In the genomic region with DNA sequence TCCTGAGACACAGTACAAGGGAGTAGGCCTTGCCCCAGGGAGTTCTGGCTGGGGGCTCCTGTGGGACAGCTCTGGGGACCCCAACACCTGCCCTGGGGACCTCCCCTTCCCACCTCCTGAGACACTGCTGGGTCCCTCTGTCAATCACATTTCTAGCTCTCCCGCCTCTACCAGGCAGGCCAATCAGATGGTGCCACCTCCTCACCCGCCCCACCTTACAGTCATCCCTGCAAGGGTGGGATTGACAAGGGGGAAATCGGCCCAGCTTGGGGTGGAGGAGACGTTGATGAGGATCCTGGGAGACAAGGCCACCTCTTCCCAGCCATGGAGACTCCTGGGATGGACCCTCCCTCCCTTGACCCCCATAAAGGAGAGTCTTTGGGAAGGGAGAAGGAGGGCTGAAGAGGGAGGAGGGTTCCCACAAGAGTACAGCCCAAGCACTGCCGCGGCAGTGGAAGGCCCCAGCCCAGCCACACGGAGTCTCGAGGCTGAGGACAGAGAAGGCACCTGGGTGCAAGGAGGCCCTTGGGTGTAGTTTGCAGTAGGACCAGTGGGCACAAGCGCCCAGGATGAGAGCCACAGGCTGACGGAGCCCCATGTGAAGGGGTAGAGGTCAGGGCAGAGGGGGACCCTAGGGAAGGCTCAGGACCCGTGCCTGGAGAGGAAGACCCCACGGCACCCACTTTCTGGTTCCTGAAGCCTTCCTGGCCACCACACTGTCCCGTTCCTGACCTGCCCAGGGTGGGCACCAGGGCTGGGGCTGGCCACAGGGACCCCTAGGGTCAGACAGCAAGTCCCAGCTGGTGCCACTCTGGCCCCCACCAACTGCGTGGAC, we compare ENCODE assay signal across 9 cellular contexts.
DNase-seq lines count a peak whose midpoint lies in the region; ATAC-seq, FAIRE-seq and TF ChIP-seq lines count a peak whose summit lies in the region.
"Had no signal": no experiment of that assay in that cellular context is flagged by ENCODE, and none has a peak within 500 bp of the region (broad histone marks: within the 10 kb centered on the region; RNA-seq: fewer than 3 reads in every experiment).

No MANE protein-coding gene starts in this region.

- no peak for TF ChIP-seq RAD21 in HCT116 (IDR thresholded peaks at IDR 0.05; ENCODE audit: low read depth)

- no peak for FAIRE-seq in astrocyte (lab: Jason Lieb, UNC)

- H3K4me1 Mint-ChIP-seq in astrocyte (ENCODE audit: low read depth, unreplicated experiment): peaks cover 12% of the 10 kb centered on the region
- H3K4me1 Mint-ChIP-seq in activated naive CD8-positive, alpha-beta T cell treated with anti-CD3 and anti-CD28 coated beads for 36 hours: no peaks in the 10 kb centered on the region

- no peak overlapping the region for H3K4me3 Mint-ChIP-seq in astrocyte (ENCODE audit: unreplicated experiment)
- no peak overlapping the region for H3K4me3 Mint-ChIP-seq in activated naive CD8-positive, alpha-beta T cell treated with anti-CD3 and anti-CD28 coated beads for 36 hours

- H3K36me3 ChIP-seq in HCT116 (ENCODE audit: control insufficient read depth in 1 of 2, insufficient read depth in 2 of 2, low read length in 2 of 2): no peaks in the 10 kb centered on the region
- no peaks in the 10 kb centered on the region for H3K36me3 ChIP-seq in astrocyte (ENCODE audit: insufficient read depth, low read length)
- H3K36me3 ChIP-seq in smooth muscle cell (ENCODE audit: low read depth): no peaks in the 10 kb centered on the region

- POLR2A ChIA-PET in HCT116 (lab: Charles Lee): no interaction called here

- ATAC-seq in HCT116 (peak; percentile 2), GM18861 (IDR thresholded peaks at IDR 0.05; ENCODE audit: unreplicated experiment) (no peak), HG03108 (IDR thresholded peaks at IDR 0.05; ENCODE audit: unreplicated experiment) (no peak)

- TF ChIP-seq POLR2A in HCT116 (IDR thresholded peaks at IDR 0.05; ENCODE audit: borderline replicate concordance, extremely low read depth, insufficient read depth, insufficient read length) (no peak), lower leg skin (IDR thresholded peaks at IDR 0.05) (no peak)

- H4K20me1 ChIP-seq in HCT116 (ENCODE audit: insufficient read depth) (no peaks in the 10 kb centered on the region), astrocyte (ENCODE audit: insufficient read depth, low read length) (no peaks in the 10 kb centered on the region), smooth muscle cell (ENCODE audit: low read depth) (no peaks in the 10 kb centered on the region)

- H3K79me2 ChIP-seq in HCT116 (ENCODE audit: insufficient read depth, low read length) (no peaks in the 10 kb centered on the region), astrocyte (ENCODE audit: insufficient read depth, low read length) (no peaks in the 10 kb centered on the region), smooth muscle cell (ENCODE audit: low read depth) (no peaks in the 10 kb centered on the region)

- RAD21 ChIA-PET in HCT116 (lab: Charles Lee; ENCODE audit: low non-redundant PET in 1 of 2, low total read pairs in 2 of 2, uncharacterized antibody in 2 of 2, unreplicated experiment in 2 of 2): no interaction called here

- peaks cover 6% of the 10 kb centered on the region for H3K9me3 Mint-ChIP-seq in astrocyte (ENCODE audit: unreplicated experiment)
- no peaks in the 10 kb centered on the region for H3K9me3 Mint-ChIP-seq in activated naive CD8-positive, alpha-beta T cell treated with anti-CD3 and anti-CD28 coated beads for 36 hours
- H3K9me3 Mint-ChIP-seq: activated naive CD4-positive, alpha-beta T cell treated with anti-CD3 and anti-CD28 coated beads, Interleukin-2, amount 50 U/mL, for 72 hours had no signal

- H3K4me2 ChIP-seq in HCT116 (ENCODE audit: low read length) (peak overlapping the region; percentile 98), astrocyte (ENCODE audit: low read length) (peak overlapping the region; percentile 81), smooth muscle cell (peak overlapping the region; percentile 84)

- H3K27me3 Mint-ChIP-seq in astrocyte (ENCODE audit: low read depth, unreplicated experiment): peaks cover 29% of the 10 kb centered on the region
- peaks cover 17% of the 10 kb centered on the region for H3K27me3 Mint-ChIP-seq in activated naive CD8-positive, alpha-beta T cell treated with anti-CD3 and anti-CD28 coated beads for 36 hours

- DNase-seq in HCT116 (ENCODE audit: low read depth, low spot score) (no peak), astrocyte (ENCODE audit: low read depth) (no peak), lower leg skin (ENCODE audit: low spot score in 2 of 2) (peak; percentile 12 to 72), smooth muscle cell (lab: John Stamatoyannopoulos, UW; ENCODE audit: unreplicated experiment) (no peak), NCI-H1436 (lab: John Stamatoyannopoulos, UW) (no peak)
- no peak for DNase-seq in activated naive CD8-positive, alpha-beta T cell treated with anti-CD3 and anti-CD28 coated beads for 36 hours

- H3K27me3 ChIP-seq in HCT116 (ENCODE audit: insufficient read depth, low read length): no peaks in the 10 kb centered on the region
- H3K27me3 ChIP-seq in astrocyte (ENCODE audit: insufficient read depth, low read length): no peaks in the 10 kb centered on the region
- no peaks in the 10 kb centered on the region for H3K27me3 ChIP-seq in smooth muscle cell (ENCODE audit: low read depth)

- H3K27ac Mint-ChIP-seq in astrocyte (ENCODE audit: unreplicated experiment): no peak overlapping the region
- H3K27ac Mint-ChIP-seq in activated naive CD8-positive, alpha-beta T cell treated with anti-CD3 and anti-CD28 coated beads for 36 hours: no peak overlapping the region
- H3K27ac Mint-ChIP-seq: activated naive CD4-positive, alpha-beta T cell treated with anti-CD3 and anti-CD28 coated beads, Interleukin-2, amount 50 U/mL, for 72 hours had no signal

- no peaks in the 10 kb centered on the region for H3K9me2 ChIP-seq in HCT116 (ENCODE audit: insufficient read depth)

- H3K9me3 ChIP-seq in HCT116 (ENCODE audit: control insufficient read depth in 1 of 2, insufficient read depth in 1 of 2, low read depth in 1 of 2, low read length in 2 of 2): no peaks in the 10 kb centered on the region
- H3K9me3 ChIP-seq in astrocyte (ENCODE audit: insufficient read depth, low read depth, low read length): no peaks in the 10 kb centered on the region
- H3K9me3 ChIP-seq in smooth muscle cell (replicated peaks; ENCODE audit: low read depth): no peaks in the 10 kb centered on the region

- H3K9ac ChIP-seq in HCT116 (ENCODE audit: low read length) (peak overlapping the region; percentile 77), astrocyte (ENCODE audit: low read length) (no peak overlapping the region), smooth muscle cell (ENCODE audit: low read depth) (no peak overlapping the region)

- intact Hi-C loops in HCT116 (cut with micrococcal nuclease) (loop anchor here (5.0 kb wide), 1 partner anchor 187 kb away; the partner anchor contains the start of gene GPC1), lower leg skin (cut with DNase I; ENCODE audit: low total_unique reads) (no loop called here)

- peaks cover 2% of the 10 kb centered on the region for H3K36me3 Mint-ChIP-seq in astrocyte (ENCODE audit: low read depth, unreplicated experiment)
- no peaks in the 10 kb centered on the region for H3K36me3 Mint-ChIP-seq in activated naive CD8-positive, alpha-beta T cell treated with anti-CD3 and anti-CD28 coated beads for 36 hours
- H3K36me3 Mint-ChIP-seq: activated naive CD4-positive, alpha-beta T cell treated with anti-CD3 and anti-CD28 coated beads, Interleukin-2, amount 50 U/mL, for 72 hours had no signal

- H3K4me3 ChIP-seq in HCT116 (replicated peaks in 1 of 2; ENCODE audit: low read depth in 1 of 2, low read length in 2 of 2): peak overlapping the region in 1 of 2 experiments; percentile 60; a peak in 2 of 4 replicates
- no peak overlapping the region for H3K4me3 ChIP-seq in astrocyte (ENCODE audit: insufficient read depth, low read depth, low read length)
- H3K4me3 ChIP-seq in lower leg skin (ENCODE audit: low read depth, poor library complexity, severe bottlenecking): no peak overlapping the region
- no peak overlapping the region for H3K4me3 ChIP-seq in smooth muscle cell

- no TSS peak for BruUV-seq in HCT116 (replicated peaks; lab: Mats Ljungman, UMichigan)

- H3K27ac ChIP-seq in HCT116 (ENCODE audit: low read depth, low read length) (peak overlapping the region; percentile 85; the same call in 1 of the 2 replicates), astrocyte (ENCODE audit: low read depth, low read length) (peak overlapping the region; percentile 21), smooth muscle cell (ENCODE audit: low read depth) (no peak overlapping the region)

- WGBS in lower leg skin, 2 donors: 88 to 90% methylated on average over 13 to 14 of the region's 14 CpGs
- 95% methylated on average over 13 of the region's 14 CpGs for WGBS in smooth muscle cell (ENCODE audit: low lambda C conversion rate)

- TF ChIP-seq CTCF in HCT116 (IDR thresholded peaks at IDR 0.05 in 2 of 3, conservative IDR thresholded peaks at IDR 0.05 in 1 of 3; ENCODE audit: borderline replicate concordance in 1 of 3, insufficient read depth in 1 of 3, low read depth in 2 of 3, low read length in 2 of 3): no peak
- TF ChIP-seq CTCF in astrocyte (IDR thresholded peaks at IDR 0.05; ENCODE audit: insufficient read depth, low read depth, low read length): no peak
- no peak for TF ChIP-seq CTCF in lower leg skin (IDR thresholded peaks at IDR 0.05)
- TF ChIP-seq CTCF in smooth muscle cell (IDR thresholded peaks at IDR 0.05; ENCODE audit: borderline replicate concordance, insufficient read depth, poor library complexity, severe bottlenecking): no peak

- no peaks in the 10 kb centered on the region for H3F3A ChIP-seq in smooth muscle cell (ENCODE audit: low read depth)

- peaks cover 32 to 66% of the 10 kb centered on the region in 2 experiments for H3K4me1 ChIP-seq in HCT116 (ENCODE audit: control insufficient read depth in 1 of 2, insufficient read depth in 2 of 2, low read length in 2 of 2)
- peaks cover 20% of the 10 kb centered on the region for H3K4me1 ChIP-seq in astrocyte (ENCODE audit: insufficient read depth, low read length)
- H3K4me1 ChIP-seq in smooth muscle cell (ENCODE audit: low read depth): peaks cover 7% of the 10 kb centered on the region

- CTCF ChIA-PET in HCT116 (lab: Charles Lee): no interaction called here

- no peak overlapping the region for H2AFZ ChIP-seq in HCT116 (ENCODE audit: low read depth, low read length, poor library complexity, severe bottlenecking)
- no peak overlapping the region for H2AFZ ChIP-seq in astrocyte (ENCODE audit: low read depth, low read length)
- H2AFZ ChIP-seq in smooth muscle cell (ENCODE audit: low read depth): no peak overlapping the region

Comparison
In these comparisons a context has a peak if more than half of its experiments do, and no peak if none do; other contexts are left out.
1. DNase-seq: peak in lower leg skin (2 of 2); none in HCT116 (single experiment), astrocyte (single experiment), smooth muscle cell (single experiment), NCI-H1436 (single experiment) and activated naive CD8-positive, alpha-beta T cell treated with anti-CD3 and anti-CD28 coated beads for 36 hours (single experiment).
2. Peak in every context shown above with its lines, with median percentiles within 50 percentile points of each other: H3K4me2 ChIP-seq.